11 cellular contexts compared by ENCODE assay signal in genomic region chr4:2816401-2816954, GRCh38. TPM values are rescaled to one million over a fixed set of nuclear protein-coding genes. Genes with fewer than 3 reads are reported as not detected.
A peak's percentile ranks its signal among the peaks of the same experiment; 100 is the strongest.
DNase-seq lines count a peak whose midpoint lies in the region; ATAC-seq, FAIRE-seq and TF ChIP-seq lines count a peak whose summit lies in the region.
"Had no signal": no experiment of that assay in that cellular context is flagged by ENCODE, and none has a peak within 500 bp of the region (broad histone marks: within the 10 kb centered on the region; RNA-seq: fewer than 3 reads in every experiment).

No MANE protein-coding gene starts in this region.

- no peak overlapping the region for H2AFZ ChIP-seq in mesenchymal stem cell (ENCODE audit: low read depth, low read length)

- H4K91ac ChIP-seq in mesenchymal stem cell (ENCODE audit: low read length): no peak overlapping the region

- H3K18ac ChIP-seq in mesenchymal stem cell (ENCODE audit: low read depth in 1 of 2, low read length in 2 of 2): no peak overlapping the region

- H3K79me1 ChIP-seq in mesenchymal stem cell (replicated peaks; ENCODE audit: low read length, poor library complexity, severe bottlenecking): peaks cover 12% of the 10 kb centered on the region

- H2BK15ac ChIP-seq in mesenchymal stem cell (ENCODE audit: low read depth, poor library complexity, severe bottlenecking): no peak overlapping the region

- H3K27ac Mint-ChIP-seq in stimulated activated naive CD8-positive, alpha-beta T cell treated with anti-CD3 and anti-CD28 coated beads, Interleukin-15, Interleukin-2, amounts not matched to agents 100 ng/mL and 50 ng/mL, for 24 hours: peak overlapping the region; percentile 64
- H3K27ac Mint-ChIP-seq in T-helper 17 cell: peak overlapping the region; percentile 74
- H3K27ac Mint-ChIP-seq in dendritic cell treated with granulocyte-macrophage colony-stimulating factor and Interleukin-4, amounts not matched to agents 40 ng/mL and 50 ng/mL, for 4 days: peak overlapping the region; percentile 46

- peaks cover 23% of the 10 kb centered on the region for H3K36me3 Mint-ChIP-seq in stimulated activated naive CD8-positive, alpha-beta T cell treated with anti-CD3 and anti-CD28 coated beads, Interleukin-15, Interleukin-2, amounts not matched to agents 100 ng/mL and 50 ng/mL, for 24 hours (ENCODE audit: low read depth)
- peaks cover 6% of the 10 kb centered on the region for H3K36me3 Mint-ChIP-seq in T-helper 17 cell (ENCODE audit: low read depth)
- H3K36me3 Mint-ChIP-seq in dendritic cell treated with granulocyte-macrophage colony-stimulating factor and Interleukin-4, amounts not matched to agents 40 ng/mL and 50 ng/mL, for 4 days (ENCODE audit: low read depth): peaks cover 94% of the 10 kb centered on the region

- H3K27me3 Mint-ChIP-seq in stimulated activated naive CD8-positive, alpha-beta T cell treated with anti-CD3 and anti-CD28 coated beads, Interleukin-15, Interleukin-2, amounts not matched to agents 100 ng/mL and 50 ng/mL, for 24 hours: no peaks in the 10 kb centered on the region
- no peaks in the 10 kb centered on the region for H3K27me3 Mint-ChIP-seq in T-helper 17 cell
- H3K27me3 Mint-ChIP-seq in dendritic cell treated with granulocyte-macrophage colony-stimulating factor and Interleukin-4, amounts not matched to agents 40 ng/mL and 50 ng/mL, for 4 days: no peaks in the 10 kb centered on the region

- H3K36me3 ChIP-seq in HAP-1 (replicated peaks) (no peaks in the 10 kb centered on the region), mesenchymal stem cell (ENCODE audit: control insufficient read depth in 1 of 2, insufficient read depth in 2 of 2, low read depth in 1 of 2, low read length in 2 of 2) (peaks cover 11 to 53% of the 10 kb centered on the region in 2 experiments)
- H3K36me3 ChIP-seq: SJSA1 had no signal

- FAIRE-seq in GM12892 (lab: Jason Lieb, UNC): no peak

- TF ChIP-seq POLR2A in GM12892 (IDR thresholded peaks at IDR 0.05; ENCODE audit: low read depth, low read length): no peak

- H4K8ac ChIP-seq in mesenchymal stem cell (ENCODE audit: low read length): no peak overlapping the region

- H3K9ac ChIP-seq in mesenchymal stem cell (ENCODE audit: low read length): no peak overlapping the region

- no peaks in the 10 kb centered on the region for H3K9me3 ChIP-seq in T-helper 17 cell (ENCODE audit: control insufficient read depth, low read length, poor library complexity, severe bottlenecking)
- H3K9me3 ChIP-seq in HAP-1: no peaks in the 10 kb centered on the region
- H3K9me3 ChIP-seq in mesenchymal stem cell (ENCODE audit: control insufficient read depth, low read length): peaks cover 15% of the 10 kb centered on the region
- H3K9me3 ChIP-seq: SJSA1 had no signal

- H3K4me1 Mint-ChIP-seq in stimulated activated naive CD8-positive, alpha-beta T cell treated with anti-CD3 and anti-CD28 coated beads, Interleukin-15, Interleukin-2, amounts not matched to agents 100 ng/mL and 50 ng/mL, for 24 hours (ENCODE audit: low read depth): peaks cover 63% of the 10 kb centered on the region
- peaks cover 51% of the 10 kb centered on the region for H3K4me1 Mint-ChIP-seq in T-helper 17 cell
- peaks cover 77% of the 10 kb centered on the region for H3K4me1 Mint-ChIP-seq in dendritic cell treated with granulocyte-macrophage colony-stimulating factor and Interleukin-4, amounts not matched to agents 40 ng/mL and 50 ng/mL, for 4 days (ENCODE audit: low read depth)

- no peaks in the 10 kb centered on the region for H3K27me3 ChIP-seq in HAP-1 (ENCODE audit: low read depth)
- H3K27me3 ChIP-seq in mesenchymal stem cell (ENCODE audit: control insufficient read depth in 1 of 2, insufficient read depth in 1 of 2, low read length in 2 of 2): no peaks in the 10 kb centered on the region
- H3K27me3 ChIP-seq: SJSA1 had no signal

- no peak overlapping the region for H3K23ac ChIP-seq in mesenchymal stem cell (ENCODE audit: low read length in 2 of 2)

- H2BK12ac ChIP-seq in mesenchymal stem cell (ENCODE audit: low read length in 2 of 2): no peak overlapping the region

- DNase-seq in stimulated activated naive CD8-positive, alpha-beta T cell treated with anti-CD3 and anti-CD28 coated beads, Interleukin-15, Interleukin-2, amounts not matched to agents 100 U/mL and 50 U/mL, for 24 hours: no peak
- no peak for DNase-seq in T-helper 17 cell
- DNase-seq in GM12892 (ENCODE audit: insufficient read length): no peak
- DNase-seq in HAP-1 (ENCODE audit: low spot score in 2 of 2): no peak
- no peak for DNase-seq in NCI-H2171 treated with DMSO at 0.1 percent for 48 hours (lab: John Stamatoyannopoulos, UW)
- no peak for DNase-seq in mesenchymal stem cell
- DNase-seq: NCI-H187; stimulated activated CD4-positive, alpha-beta T cell treated with anti-CD3 and anti-CD28 coated beads, Interleukin-4, amount 100 ng/mL, for 24 hours had no signal

- ATAC-seq in stimulated activated naive CD8-positive, alpha-beta T cell treated with anti-CD3 and anti-CD28 coated beads, Interleukin-15, Interleukin-2, amounts not matched to agents 100 U/mL and 50 U/mL, for 24 hours: no peak
- ATAC-seq in T-helper 17 cell: no peak

- no peaks in the 10 kb centered on the region for H3K9me3 Mint-ChIP-seq in stimulated activated naive CD8-positive, alpha-beta T cell treated with anti-CD3 and anti-CD28 coated beads, Interleukin-15, Interleukin-2, amounts not matched to agents 100 ng/mL and 50 ng/mL, for 24 hours
- H3K9me3 Mint-ChIP-seq in dendritic cell treated with granulocyte-macrophage colony-stimulating factor and Interleukin-4, amounts not matched to agents 40 ng/mL and 50 ng/mL, for 4 days: no peaks in the 10 kb centered on the region

- in situ Hi-C loops in HAP-1 (cut with MboI; ENCODE audit: low sequenced_read_pairs): no loop called here

- no peak overlapping the region for H2BK120ac ChIP-seq in mesenchymal stem cell (ENCODE audit: low read depth, low read length)

- WGBS in mesenchymal stem cell: no CpG with 5 or more reads among the region's 1 CpG

- no peak overlapping the region for H2BK5ac ChIP-seq in mesenchymal stem cell (ENCODE audit: low read depth, low read length, poor library complexity, severe bottlenecking)

- no peak overlapping the region for H3K14ac ChIP-seq in mesenchymal stem cell (ENCODE audit: low read length in 2 of 2)

- intact Hi-C loops in dendritic cell treated with granulocyte-macrophage colony-stimulating factor and Interleukin-4, amounts not matched to agents 40 ng/mL and 50 ng/mL, for 4 days (cut with micrococcal nuclease): loop anchor here (5.0 kb wide), 1 partner anchor 44 kb away; no protein-coding TSS in a partner anchor

- H3K4ac ChIP-seq in mesenchymal stem cell (ENCODE audit: low read depth in 1 of 2, low read length in 2 of 2): no peak overlapping the region

- no peak overlapping the region for H3K4me2 ChIP-seq in mesenchymal stem cell (ENCODE audit: low read length, poor library complexity, severe bottlenecking)

- H2AK5ac ChIP-seq in mesenchymal stem cell (ENCODE audit: low read length, severe bottlenecking): no peak overlapping the region

- peak overlapping the region; percentile 72 for H3K4me3 Mint-ChIP-seq in stimulated activated naive CD8-positive, alpha-beta T cell treated with anti-CD3 and anti-CD28 coated beads, Interleukin-15, Interleukin-2, amounts not matched to agents 100 ng/mL and 50 ng/mL, for 24 hours
- H3K4me3 Mint-ChIP-seq in T-helper 17 cell: peak overlapping the region; percentile 82
- peak overlapping the region; percentile 62 for H3K4me3 Mint-ChIP-seq in dendritic cell treated with granulocyte-macrophage colony-stimulating factor and Interleukin-4, amounts not matched to agents 40 ng/mL and 50 ng/mL, for 4 days

- peaks cover 9% of the 10 kb centered on the region for H3K4me1 ChIP-seq in HAP-1
- H3K4me1 ChIP-seq in mesenchymal stem cell (ENCODE audit: control insufficient read depth, insufficient read depth, low read depth, low read length): peaks cover 63% of the 10 kb centered on the region

- H3K4me3 ChIP-seq in HAP-1: no peak overlapping the region
- no peak overlapping the region for H3K4me3 ChIP-seq in mesenchymal stem cell (ENCODE audit: insufficient read depth in 1 of 2, low read depth in 1 of 2, low read length in 2 of 2)
- H3K4me3 ChIP-seq: SJSA1 had no signal

- H3K27ac ChIP-seq in mesenchymal stem cell (ENCODE audit: low read length, poor library complexity, severe bottlenecking): no peak overlapping the region
- H3K27ac ChIP-seq: SJSA1 had no signal

RNA-seq across cellular contexts. Expression of gene SH3BP2, which starts 23.6 kb away (rescaled TPM):
- 10 to 100 TPM; 36.0 to 62.0 TPM for total RNA-seq in T-helper 17 cell
- 27.8 TPM for polyA plus RNA-seq in GM12892 (2012; ENCODE audit: missing spikeins)
- 25.7 TPM for polyA plus RNA-seq in mesenchymal stem cell (2013, experiment 1 of 2)
- polyA plus RNA-seq in mesenchymal stem cell (2013, experiment 2 of 2): 26.3 TPM

RNA-seq across cellular contexts. Expression of gene ADD1, which starts 27.2 kb away (rescaled TPM):
- 100 to 1,000 TPM; 211 to 228 TPM for total RNA-seq in T-helper 17 cell
- 77.1 TPM for polyA plus RNA-seq in GM12892 (2012; ENCODE audit: missing spikeins)
- polyA plus RNA-seq in mesenchymal stem cell (2013, experiment 1 of 2): 336 TPM
- 331 TPM for polyA plus RNA-seq in mesenchymal stem cell (2013, experiment 2 of 2)
